8 cellular contexts compared by ENCODE assay signal in genomic region chr6:73129653-73130443, GRCh38.
DNase-seq lines count a peak whose midpoint lies in the region; ATAC-seq, FAIRE-seq and TF ChIP-seq lines count a peak whose summit lies in the region.

No MANE protein-coding gene starts in this region.

- H3K4me1 Mint-ChIP-seq in activated naive CD8-positive, alpha-beta T cell treated with anti-CD3 and anti-CD28 coated beads, Interleukin-2, amount 10 ng/mL, durations not matched to agents 7 days and 5 days = peaks cover 2% of the 10 kb centered on the region

- no peaks in the 10 kb centered on the region for H3K36me3 ChIP-seq in heart right ventricle

- intact Hi-C loops in heart right ventricle (cut with DNase I) = loop anchor here in 7 of 10 donors (2.0 to 10.0 kb wide), 5 partner anchors 508 to 718 kb away; partner anchors contain the start of gene KCNQ5 (in 1 of the 7)

- POLR2A ChIA-PET in activated naive CD8-positive, alpha-beta T cell treated with anti-CD3 and anti-CD28 coated beads, Interleukin-2, amount 10 ng/mL, durations not matched to agents 7 days and 5 days (lab: Charles Lee) = interaction anchor here (1.0 to 2.4 kb wide), 2 partner anchors 507 to 514 kb away, joined by 3 to 12 read pairs; no protein-coding TSS in a partner anchor

- TF ChIP-seq CTCF in GM12801 (IDR thresholded peaks at IDR 0.05; ENCODE audit: extremely low read depth, insufficient read length) = peak; percentile 98
- peak; percentile 97 for TF ChIP-seq CTCF in LNCaP clone FGC (IDR thresholded peaks at IDR 0.05; ENCODE audit: control insufficient read depth, extremely low read depth, insufficient read depth)
- TF ChIP-seq CTCF in heart right ventricle (IDR thresholded peaks at IDR 0.05) = peak; percentile 34 to 91 (median 72)
- TF ChIP-seq CTCF in retinal pigment epithelial cell (conservative IDR thresholded peaks at IDR 0.05; ENCODE audit: low read depth, low read length) = peak; percentile 99

- peak; percentile 47 for DNase-seq in H54 (ENCODE audit: insufficient read length, low spot score)
- DNase-seq in LNCaP clone FGC (ENCODE audit: low read depth) = peak; percentile 37
- peak; percentile 37 for DNase-seq in SKM-1 treated with dmso at 0.1 percent for 144 hours (lab: John Stamatoyannopoulos, UW; ENCODE audit: unreplicated experiment)
- DNase-seq in activated naive CD8-positive, alpha-beta T cell treated with anti-CD3 and anti-CD28 coated beads, Interleukin-2, amount 10 ng/mL, durations not matched to agents 7 days and 5 days = peak; percentile 82
- peak; percentile 59 to 67 for DNase-seq in heart right ventricle
- DNase-seq in retinal pigment epithelial cell (ENCODE audit: low read depth) = peak; percentile 69
- DNase-seq in NCI-H128 (lab: John Stamatoyannopoulos, UW; ENCODE audit: unreplicated experiment) = no peak

- H3K27ac Mint-ChIP-seq in activated naive CD8-positive, alpha-beta T cell treated with anti-CD3 and anti-CD28 coated beads, Interleukin-2, amount 10 ng/mL, durations not matched to agents 7 days and 5 days = no peak overlapping the region

- no peak for TF ChIP-seq POLR2A in H54 (IDR thresholded peaks at IDR 0.05; ENCODE audit: low read depth, low read length)

- H3K4me1 ChIP-seq in heart right ventricle = no peaks in the 10 kb centered on the region

- no peaks in the 10 kb centered on the region for H3K27me3 Mint-ChIP-seq in activated naive CD8-positive, alpha-beta T cell treated with anti-CD3 and anti-CD28 coated beads, Interleukin-2, amount 10 ng/mL, durations not matched to agents 7 days and 5 days

- H3K4me3 ChIP-seq in LNCaP clone FGC (ENCODE audit: low read depth, low read length) (no peak overlapping the region), heart right ventricle (no peak overlapping the region), retinal pigment epithelial cell (ENCODE audit: low read length) (no peak overlapping the region)

- H3K9me3 Mint-ChIP-seq in activated naive CD8-positive, alpha-beta T cell treated with anti-CD3 and anti-CD28 coated beads, Interleukin-2, amount 10 ng/mL, durations not matched to agents 7 days and 5 days = no peaks in the 10 kb centered on the region

- peaks cover 3% of the 10 kb centered on the region for H3K36me3 Mint-ChIP-seq in activated naive CD8-positive, alpha-beta T cell treated with anti-CD3 and anti-CD28 coated beads, Interleukin-2, amount 10 ng/mL, durations not matched to agents 7 days and 5 days

- H3K9me3 ChIP-seq in heart right ventricle = no peaks in the 10 kb centered on the region

- whole genome bisulfite sequencing in heart right ventricle, 2 donors = 16 to 18% methylated on average over 14 of the region's 14 CpGs

- ATAC-seq in activated naive CD8-positive, alpha-beta T cell treated with anti-CD3 and anti-CD28 coated beads, Interleukin-2, amount 10 ng/mL, durations not matched to agents 7 days and 5 days (ENCODE audit: low read depth) = peak; percentile 92
- ATAC-seq in heart right ventricle = peak in 7 of 8 donors; percentile 39 to 79 (median 59)

- no peak overlapping the region for H3K27ac ChIP-seq in heart right ventricle

- FAIRE-seq in H54 (lab: Jason Lieb, UNC) = peak; percentile 97

- peaks cover 0 to 15% (median 0%) of the 10 kb centered on the region in 7 donors for H3K27me3 ChIP-seq in heart right ventricle

- H3K4me3 Mint-ChIP-seq in activated naive CD8-positive, alpha-beta T cell treated with anti-CD3 and anti-CD28 coated beads, Interleukin-2, amount 10 ng/mL, durations not matched to agents 7 days and 5 days = peak overlapping the region; percentile 50
